In the genomic region with DNA sequence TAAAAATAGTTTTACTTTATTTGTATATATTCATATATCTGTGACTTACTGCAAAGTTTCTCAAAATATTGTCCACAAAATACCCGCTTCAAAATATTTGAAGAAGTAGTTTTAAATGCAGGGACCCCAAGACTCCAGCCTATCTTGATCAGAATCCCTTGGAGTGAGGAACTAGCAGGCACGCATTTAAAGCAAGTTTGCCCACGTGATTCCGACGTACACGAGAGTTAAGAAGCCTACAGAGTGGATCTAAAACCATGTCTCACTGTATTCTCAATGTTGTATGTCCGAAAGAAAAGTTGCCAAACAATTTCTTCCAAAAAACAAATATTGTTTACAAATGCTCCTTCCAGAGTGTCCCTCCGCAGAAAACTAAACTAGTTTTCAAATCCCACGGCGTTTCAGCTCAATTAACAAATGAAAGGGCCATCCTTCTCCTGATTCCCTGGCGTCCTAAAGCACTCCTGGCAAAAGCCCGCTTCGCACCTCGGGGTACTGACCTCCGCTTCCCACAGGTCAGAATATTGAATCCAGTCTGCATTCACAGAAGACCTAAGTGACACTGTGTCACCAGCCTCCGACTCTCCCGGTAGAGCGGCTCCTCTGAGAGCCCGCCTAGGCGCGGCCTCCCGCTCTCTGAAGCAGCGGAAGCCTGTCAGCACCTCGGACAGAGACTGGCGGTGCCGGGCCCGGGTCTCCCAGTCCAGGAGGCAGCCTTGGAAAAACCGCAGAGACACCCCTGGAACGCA, we compare ENCODE assay signal across 11 cellular contexts. TPM values are rescaled to one million over a fixed set of nuclear protein-coding genes. Genes with fewer than 3 reads are reported as not detected.
A peak's percentile ranks its signal among the peaks of the same experiment; 100 is the strongest.
DNase-seq lines count a peak whose midpoint lies in the region; ATAC-seq and TF ChIP-seq lines count a peak whose summit lies in the region.
"Had no signal": no experiment of that assay in that cellular context is flagged by ENCODE, and none has a peak within 500 bp of the region (broad histone marks: within the 10 kb centered on the region; RNA-seq: fewer than 3 reads in every experiment).

No MANE protein-coding gene starts in this region.

- H3K27me3 ChIP-seq in NT2/D1 (ENCODE audit: insufficient read depth, insufficient read length) (no peaks in the 10 kb centered on the region), heart right ventricle (peaks cover 0 to 79% (median 65%) of the 10 kb centered on the region in 7 donors), osteoblast (ENCODE audit: insufficient read depth, low read length) (peaks cover 10% of the 10 kb centered on the region)

- 4 to 6% methylated on average over 29 of the region's 29 CpGs for WGBS in heart right ventricle, 2 donors

- peak overlapping the region; percentile 62 for H3K4me3 ChIP-seq in NT2/D1 (ENCODE audit: insufficient read length, low read depth)
- H3K4me3 ChIP-seq in heart right ventricle, result peak overlapping the region in 7 of 10 donors; percentile 33 to 50 (median 48)
- no peak overlapping the region for H3K4me3 ChIP-seq in osteoblast (ENCODE audit: insufficient read depth, low read length)

- no peak overlapping the region for H2AFZ ChIP-seq in osteoblast (ENCODE audit: low read length)

- intact Hi-C loops in heart right ventricle (cut with DNase I), result no loop called here

- ATAC-seq in heart right ventricle (peak in 7 of 8 donors; percentile 35 to 88 (median 78)), GM18870 (IDR thresholded peaks at IDR 0.05; ENCODE audit: unreplicated experiment) (no peak), GM19455 (IDR thresholded peaks at IDR 0.05; ENCODE audit: unreplicated experiment) (no peak), GM19328 (IDR thresholded peaks at IDR 0.05; ENCODE audit: unreplicated experiment) (no peak)

- DNase-seq in GM03348 (ENCODE audit: low spot score), result peak; percentile 25
- DNase-seq in NT2/D1 (ENCODE audit: low read depth, low spot score), result no peak
- DNase-seq in heart right ventricle, result peak; percentile 30 to 38
- DNase-seq in osteoblast (ENCODE audit: insufficient read length, low spot score, missing footprints), result peak; percentile 78
- DNase-seq in Kasumi-1 (lab: John Stamatoyannopoulos, UW), result no peak
- DNase-seq: activated naive CD4-positive, alpha-beta T cell treated with anti-CD3 and anti-CD28 coated beads, Interleukin-2, amount 10 ng/mL, durations not matched to agents 7 days and 5 days; T1000 had no signal

- H3K4me1 ChIP-seq in NT2/D1 (ENCODE audit: insufficient read depth, insufficient read length) (no peaks in the 10 kb centered on the region), heart right ventricle (peaks cover 0 to 20% (median 8%) of the 10 kb centered on the region in 9 donors), osteoblast (ENCODE audit: insufficient read depth, low read length) (no peaks in the 10 kb centered on the region)

- H3K36me3 ChIP-seq in NT2/D1 (ENCODE audit: insufficient read depth, insufficient read length, low read length) (peaks cover 16% of the 10 kb centered on the region), heart right ventricle (no peaks in the 10 kb centered on the region), osteoblast (ENCODE audit: insufficient read depth, low read length) (no peaks in the 10 kb centered on the region)

- H3K9me3 ChIP-seq in NT2/D1 (ENCODE audit: insufficient read depth, low read length) (no peaks in the 10 kb centered on the region), heart right ventricle (no peaks in the 10 kb centered on the region), osteoblast (ENCODE audit: low read depth, low read length) (no peaks in the 10 kb centered on the region)

- H3K4me2 ChIP-seq in osteoblast (ENCODE audit: insufficient read depth, low read length), result no peak overlapping the region

- H3K9ac ChIP-seq in NT2/D1 (ENCODE audit: insufficient read length, low read depth), result peak overlapping the region; percentile 76

- H4K20me1 ChIP-seq in osteoblast (ENCODE audit: insufficient read depth, low read length), result no peaks in the 10 kb centered on the region

- no peak overlapping the region for H3K27ac ChIP-seq in heart right ventricle
- H3K27ac ChIP-seq in osteoblast (ENCODE audit: low read depth, low read length), result no peak overlapping the region

- TF ChIP-seq CTCF in heart right ventricle (IDR thresholded peaks at IDR 0.05) (no peak), osteoblast (IDR thresholded peaks at IDR 0.05; ENCODE audit: extremely low read depth, low read depth, low read length) (no peak)

- H3K79me2 ChIP-seq in osteoblast (ENCODE audit: insufficient read depth, low read length), result no peaks in the 10 kb centered on the region

RNA-seq across cellular contexts. Expression of a gene that starts 1.5 kb away (rescaled TPM):
- total RNA-seq in heart right ventricle (1 to 10 TPM in 7 of 10 donors, under 1 TPM in 3; 0.45 to 4.5 (median 2.4) TPM), osteoblast (under 0.01 and 1.5 TPM in 2 replicates)
- polyA plus RNA-seq in heart right ventricle, result under 1 TPM; 0.23 to 0.44 TPM
- total RNA-seq: myocyte had no signal

Comparison
In these comparisons a context has a peak if more than half of its experiments do, and no peak if none do; other contexts are left out.
1. DNase-seq: peak in GM03348 (single experiment), heart right ventricle (2 of 2) and osteoblast (single experiment); none in NT2/D1 (single experiment) and Kasumi-1 (0 of 2).
2. ATAC-seq: peak in heart right ventricle (7 of 8); none in GM18870 (single experiment), GM19455 (single experiment) and GM19328 (single experiment).